Comparison of ENCODE assay signal across 24 cellular contexts in genomic region chr2:13545320-13545719, GRCh38.
A peak's percentile ranks its signal among the peaks of the same experiment; 100 is the strongest.
DNase-seq lines count a peak whose midpoint lies in the region; ATAC-seq lines count a peak whose summit lies in the region.
"Had no signal": no experiment of that assay in that cellular context is flagged by ENCODE, and none has a peak within 500 bp of the region (broad histone marks: within the 10 kb centered on the region; RNA-seq: fewer than 3 reads in every experiment).

No MANE protein-coding gene starts in this region.

- DNase-seq in OCI-M1 (lab: John Stamatoyannopoulos, UW): peak; percentile 2
- no peak for DNase-seq in activated CD4-positive, CD25-positive, alpha-beta regulatory T cell treated with anti-CD3 and anti-CD28 coated beads, Interleukin-2, amount 50 U/mL, for 72 hours
- no peak for DNase-seq in activated naive CD8-positive, alpha-beta T cell treated with anti-CD3 and anti-CD28 coated beads, Interleukin-2, amount 50 U/mL, for 24 hours
- DNase-seq: activated CD4-positive, alpha-beta T cell treated with anti-CD3 and anti-CD28 coated beads, Interleukin-2, amount 10 ng/mL, durations not matched to agents 24 days and 14 days; activated naive CD4-positive, alpha-beta T cell treated with anti-CD3 and anti-CD28 coated beads, Interleukin-2, amount 10 ng/mL, durations not matched to agents 7 days and 5 days; activated T-cell treated with anti-CD3 and anti-CD28 coated beads, Interleukin-2, amount 50 U/mL, for 72 hours; DMS79 treated with DMSO at 0.1 percent for 48 hours; effector memory CD4-positive, alpha-beta T cell; erythroblast; heart right ventricle; left cardiac atrium; mesenchymal stem cell; NCI-H1092; NCI-H1930; NCI-H526 treated with DMSO at 0.1 percent for 48 hours; right lobe of liver; SK-N-SH had no signal

- no peaks in the 10 kb centered on the region for H3K27me3 Mint-ChIP-seq in activated naive CD8-positive, alpha-beta T cell treated with anti-CD3 and anti-CD28 coated beads, Interleukin-2, amount 50 U/mL, for 24 hours
- H3K27me3 Mint-ChIP-seq: activated CD4-positive, alpha-beta T cell treated with anti-CD3 and anti-CD28 coated beads, Interleukin-2, amount 10 ng/mL, durations not matched to agents 24 days and 14 days; activated naive CD4-positive, alpha-beta T cell treated with anti-CD3 and anti-CD28 coated beads, Interleukin-2, amount 10 ng/mL, durations not matched to agents 7 days and 5 days; stimulated activated naive CD8-positive, alpha-beta T cell treated with anti-CD3 and anti-CD28 coated beads, Interleukin-15, Interleukin-2, amounts not matched to agents 100 ng/mL and 50 ng/mL, for 24 hours had no signal

- H3K9me3 Mint-ChIP-seq in activated naive CD8-positive, alpha-beta T cell treated with anti-CD3 and anti-CD28 coated beads, Interleukin-2, amount 50 U/mL, for 24 hours: peaks cover 4% of the 10 kb centered on the region
- H3K9me3 Mint-ChIP-seq: activated CD4-positive, alpha-beta T cell treated with anti-CD3 and anti-CD28 coated beads, Interleukin-2, amount 10 ng/mL, durations not matched to agents 24 days and 14 days; activated naive CD4-positive, alpha-beta T cell treated with anti-CD3 and anti-CD28 coated beads, Interleukin-2, amount 10 ng/mL, durations not matched to agents 7 days and 5 days; activated T-cell treated with anti-CD3 and anti-CD28 coated beads, Interleukin-2, amount 50 U/mL, for 72 hours; T-helper 2 cell treated with Interferon-gamma antibody and Interleukin-4, amounts not matched to agents 5 μg/mL and 100 μg/mL, for 36 hours had no signal

- peak; percentile 69 for ATAC-seq in GM18502 (IDR thresholded peaks at IDR 0.05; ENCODE audit: poor library complexity, unreplicated experiment)
- ATAC-seq in GM21717 (IDR thresholded peaks at IDR 0.05; ENCODE audit: unreplicated experiment): peak; percentile 49
- ATAC-seq in HG03095 (IDR thresholded peaks at IDR 0.05; ENCODE audit: unreplicated experiment): peak; percentile 64
- no peak for ATAC-seq in HG03135 (IDR thresholded peaks at IDR 0.05; ENCODE audit: unreplicated experiment)
- no peak for ATAC-seq in GM21737 (IDR thresholded peaks at IDR 0.05; ENCODE audit: unreplicated experiment)
- ATAC-seq in activated naive CD8-positive, alpha-beta T cell treated with anti-CD3 and anti-CD28 coated beads, Interleukin-2, amount 50 U/mL, for 24 hours: no peak
- ATAC-seq: activated T-cell treated with anti-CD3 and anti-CD28 coated beads, Interleukin-2, amount 50 U/mL, for 72 hours; heart right ventricle; left cardiac atrium; right lobe of liver had no signal

- H3K36me3 Mint-ChIP-seq in activated naive CD8-positive, alpha-beta T cell treated with anti-CD3 and anti-CD28 coated beads, Interleukin-2, amount 50 U/mL, for 24 hours (ENCODE audit: low read depth): no peaks in the 10 kb centered on the region
- H3K36me3 Mint-ChIP-seq: activated naive CD4-positive, alpha-beta T cell treated with anti-CD3 and anti-CD28 coated beads, Interleukin-2, amount 10 ng/mL, durations not matched to agents 7 days and 5 days had no signal

- H3K4me3 Mint-ChIP-seq in activated naive CD8-positive, alpha-beta T cell treated with anti-CD3 and anti-CD28 coated beads, Interleukin-2, amount 50 U/mL, for 24 hours: no peak overlapping the region
- H3K4me3 Mint-ChIP-seq: activated CD4-positive, alpha-beta T cell treated with anti-CD3 and anti-CD28 coated beads, Interleukin-2, amount 10 ng/mL, durations not matched to agents 24 days and 14 days; activated naive CD4-positive, alpha-beta T cell treated with anti-CD3 and anti-CD28 coated beads, Interleukin-2, amount 10 ng/mL, durations not matched to agents 7 days and 5 days; activated T-cell treated with anti-CD3 and anti-CD28 coated beads, Interleukin-2, amount 50 U/mL, for 72 hours; stimulated activated naive CD8-positive, alpha-beta T cell treated with anti-CD3 and anti-CD28 coated beads, Interleukin-15, Interleukin-2, amounts not matched to agents 100 ng/mL and 50 ng/mL, for 24 hours; T-helper 2 cell treated with Interferon-gamma antibody and Interleukin-4, amounts not matched to agents 5 μg/mL and 100 μg/mL, for 36 hours had no signal

- H3K27ac Mint-ChIP-seq in activated naive CD8-positive, alpha-beta T cell treated with anti-CD3 and anti-CD28 coated beads, Interleukin-2, amount 50 U/mL, for 24 hours: no peak overlapping the region
- H3K27ac Mint-ChIP-seq: activated CD4-positive, alpha-beta T cell treated with anti-CD3 and anti-CD28 coated beads, Interleukin-2, amount 10 ng/mL, durations not matched to agents 24 days and 14 days; activated naive CD4-positive, alpha-beta T cell treated with anti-CD3 and anti-CD28 coated beads, Interleukin-2, amount 10 ng/mL, durations not matched to agents 7 days and 5 days; activated T-cell treated with anti-CD3 and anti-CD28 coated beads, Interleukin-2, amount 50 U/mL, for 72 hours; stimulated activated naive CD8-positive, alpha-beta T cell treated with anti-CD3 and anti-CD28 coated beads, Interleukin-15, Interleukin-2, amounts not matched to agents 100 ng/mL and 50 ng/mL, for 24 hours; T-helper 2 cell treated with Interferon-gamma antibody and Interleukin-4, amounts not matched to agents 5 μg/mL and 100 μg/mL, for 36 hours had no signal

- no peaks in the 10 kb centered on the region for H3K4me1 Mint-ChIP-seq in activated naive CD8-positive, alpha-beta T cell treated with anti-CD3 and anti-CD28 coated beads, Interleukin-2, amount 50 U/mL, for 24 hours
- H3K4me1 Mint-ChIP-seq: activated CD4-positive, alpha-beta T cell treated with anti-CD3 and anti-CD28 coated beads, Interleukin-2, amount 10 ng/mL, durations not matched to agents 24 days and 14 days; activated naive CD4-positive, alpha-beta T cell treated with anti-CD3 and anti-CD28 coated beads, Interleukin-2, amount 10 ng/mL, durations not matched to agents 7 days and 5 days had no signal

Comparison
In these comparisons a context has a peak if more than half of its experiments do, and no peak if none do; other contexts are left out.
1. ATAC-seq: peak in GM18502 (single experiment), GM21717 (single experiment) and HG03095 (single experiment); none in HG03135 (single experiment), GM21737 (single experiment) and activated naive CD8-positive, alpha-beta T cell treated with anti-CD3 and anti-CD28 coated beads, Interleukin-2, amount 50 U/mL, for 24 hours (single experiment).